21 cellular contexts compared by ENCODE assay signal in the genomic region with DNA sequence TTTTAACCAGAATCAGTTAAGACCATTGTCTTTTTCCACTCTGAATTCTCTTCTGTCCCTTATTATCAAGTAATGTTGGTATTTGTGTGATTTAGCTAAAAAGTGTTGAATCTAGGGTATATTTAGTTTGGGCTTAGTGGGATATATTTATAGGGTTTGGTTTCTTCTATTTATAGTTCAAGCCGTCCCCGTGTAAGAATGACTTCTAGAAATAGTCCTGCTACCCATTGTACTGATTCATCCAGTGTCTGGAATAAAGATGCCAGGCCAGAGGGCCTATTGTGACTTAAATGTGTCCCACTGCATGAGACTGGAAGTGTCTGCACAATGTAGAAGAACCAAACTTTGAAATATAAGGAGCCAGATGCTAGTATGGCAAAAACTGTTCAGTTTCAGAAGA.
"Had no signal": no experiment of that assay in that cellular context is flagged by ENCODE, and none has a peak within 500 bp of the region (broad histone marks: within the 10 kb centered on the region; RNA-seq: fewer than 3 reads in every experiment).

No MANE protein-coding gene starts in this region.

- H3K27me3 ChIP-seq: esophagus squamous epithelium, neutrophil, pancreas, spleen, suprapubic skin, transverse colon, upper lobe of right lung, uterus had no signal

- H3K9me3 ChIP-seq: esophagus squamous epithelium, mucosa of descending colon, neutrophil, pancreas, spleen, suprapubic skin, transverse colon, upper lobe of right lung, uterus had no signal

- DNase-seq: cortex of kidney; effector memory CD8-positive, alpha-beta T cell; erythroblast; esophagus squamous epithelium; foreskin melanocyte; hippocampal formation; left colon; mesenchymal stem cell; mucosa of descending colon; naive thymus-derived CD8-positive, alpha-beta T cell; pancreas; spleen; stimulated activated CD4-positive, alpha-beta T cell treated with anti-CD3 and anti-CD28 coated beads, Interleukin-4, amount 100 ng/mL, for 4 hours; stimulated activated naive CD8-positive, alpha-beta T cell treated with anti-CD3 and anti-CD28 coated beads, Interleukin-15, amount 100 ng/mL, for 72 hours; transverse colon; upper lobe of right lung; uterus had no signal

- H3K27ac ChIP-seq: esophagus squamous epithelium, neutrophil, pancreas, spleen, suprapubic skin, transverse colon, upper lobe of right lung, uterus had no signal

- H3K36me3 ChIP-seq: esophagus squamous epithelium, neutrophil, pancreas, spleen, suprapubic skin, transverse colon, upper lobe of right lung, uterus had no signal

- H3K4me3 ChIP-seq: esophagus squamous epithelium, mucosa of descending colon, pancreas, spleen, suprapubic skin, transverse colon, upper lobe of right lung, uterus had no signal

- ATAC-seq: effector memory CD8-positive, alpha-beta T cell; left colon; mucosa of descending colon; naive thymus-derived CD8-positive, alpha-beta T cell; pancreas; sciatic nerve; stimulated activated memory B cell treated with anti-CD40 and anti-IgM and Interleukin-4, amounts not matched to agents 10 μg/mL and 1 μg/mL and 100 μg/mL, for 72 hours; stimulated activated naive CD8-positive, alpha-beta T cell treated with anti-CD3 and anti-CD28 coated beads, Interleukin-15, amount 100 ng/mL, for 72 hours; upper lobe of right lung had no signal

- H3K4me1 ChIP-seq: pancreas, spleen, upper lobe of right lung, uterus had no signal
